Comparison of ENCODE assay signal across 21 cellular contexts in genomic region chr5:45355189-45355992, GRCh38.
"Had no signal": no experiment of that assay in that cellular context is flagged by ENCODE, and none has a peak within 500 bp of the region (broad histone marks: within the 10 kb centered on the region; RNA-seq: fewer than 3 reads in every experiment).

No MANE protein-coding gene starts in this region.

- H3K4me1 ChIP-seq: Peyer's patch had no signal

- H3K27me3 ChIP-seq: brain microvascular endothelial cell, Peyer's patch had no signal

- ATAC-seq: activated CD4-positive, CD25-positive, alpha-beta regulatory T cell treated with anti-CD3 and anti-CD28 coated beads, Interleukin-2, amount 50 U/mL, for 24 hours; activated CD8-positive, alpha-beta memory T cell treated with anti-CD3 and anti-CD28 coated beads, Interleukin-2, amount 10 ng/mL, durations not matched to agents 7 days and 5 days; activated naive CD4-positive, alpha-beta T cell treated with anti-CD3 and anti-CD28 coated beads, Interleukin-2, amount 50 U/mL, for 72 hours; activated naive CD8-positive, alpha-beta T cell treated with anti-CD3 and anti-CD28 coated beads, Interleukin-2, amount 50 U/mL, for 24 hours had no signal

- H3K4me3 ChIP-seq: Peyer's patch had no signal

- H3K9me3 ChIP-seq: Peyer's patch had no signal

- H3K27ac ChIP-seq: brain microvascular endothelial cell, Peyer's patch had no signal

- FAIRE-seq: astrocyte had no signal

- H3K36me3 ChIP-seq: brain microvascular endothelial cell, Peyer's patch had no signal

- DNase-seq: activated CD4-positive, alpha-beta T cell treated with anti-CD3 and anti-CD28 coated beads for 4 hours; activated CD4-positive, alpha-beta T cell treated with anti-CD3 and anti-CD28 coated beads, Interleukin-2, amount 50 U/mL, for 4 hours; activated CD8-positive, alpha-beta memory T cell treated with anti-CD3 and anti-CD28 coated beads, Interleukin-2, amount 10 ng/mL, durations not matched to agents 7 days and 5 days; activated effector memory CD4-positive, alpha-beta T cell treated with anti-CD3 and anti-CD28 coated beads, Interleukin-2, amount 50 U/mL, for 16 hours; activated naive CD4-positive, alpha-beta T cell treated with Interleukin-2 at 50 U/mL for 16 hours; activated naive CD8-positive, alpha-beta T cell treated with anti-CD3 and anti-CD28 coated beads, Interleukin-2, amount 50 U/mL, for 24 hours; activated T-cell treated with anti-CD3 and anti-CD28 coated beads, Interleukin-2, amount 50 U/mL, for 24 hours; amniotic stem cell; brain microvascular endothelial cell; caudate nucleus; Kasumi-1; KBM-7; NCI-H1048; NCI-H146; NCI-H1930; NCI-H524; Peyer's patch; SHP77 treated with DMSO at 0.1 percent for 48 hours had no signal
